In genomic region chr5:105687493-105687892, GRCh38 we compare ENCODE assay signal across 20 cellular contexts.
"Had no signal": no experiment of that assay in that cellular context is flagged by ENCODE, and none has a peak within 500 bp of the region (broad histone marks: within the 10 kb centered on the region; RNA-seq: fewer than 3 reads in every experiment).

No MANE protein-coding gene starts in this region.

- H3K36me3 ChIP-seq: adrenal gland had no signal

- H3K9me3 ChIP-seq: adrenal gland had no signal

- H3K4me3 ChIP-seq: adrenal gland had no signal

- H3K4me1 ChIP-seq: adrenal gland had no signal

- H3K27ac ChIP-seq: adrenal gland had no signal

- H3K27me3 ChIP-seq: adrenal gland had no signal

- DNase-seq: activated CD4-positive, alpha-beta T cell treated with anti-CD3 and anti-CD28 coated beads for 48 hours; activated CD4-positive, alpha-beta T cell treated with anti-CD3 and anti-CD28 coated beads, Interleukin-2, amount 50 U/mL, for 4 hours; activated CD4-positive, CD25-positive, alpha-beta regulatory T cell treated with anti-CD3 and anti-CD28 coated beads, Interleukin-2, amount 50 U/mL, for 72 hours; activated CD8-positive, alpha-beta memory T cell treated with anti-CD3 and anti-CD28 coated beads, Interleukin-2, amount 50 U/mL, for 48 hours; activated CD8-positive, alpha-beta T cell treated with anti-CD3 and anti-CD28 coated beads, Interleukin-2, amount 10 ng/mL, durations not matched to agents 7 days and 5 days; activated naive CD4-positive, alpha-beta T cell treated with anti-CD3 and anti-CD28 coated beads, Interleukin-2, amount 50 U/mL, for 16 hours; activated naive CD8-positive, alpha-beta T cell treated with anti-CD3 and anti-CD28 coated beads, Interleukin-2, amount 10 ng/mL, durations not matched to agents 7 days and 5 days; activated T-cell treated with anti-CD3 and anti-CD28 coated beads, Interleukin-2, amount 50 U/mL, for 1 hour; adrenal gland; anterior cingulate cortex; NCI-H1048; NCI-H146; NCI-H187 treated with DMSO at 0.1 percent for 48 hours; NCI-H2081 treated with DMSO at 0.1 percent for 48 hours; NCI-H2171; NCI-H2227 treated with DMSO at 0.1 percent for 48 hours; NCI-H524 treated with DMSO at 0.1 percent for 48 hours; NCI-H774; NK-92 treated with Interleukin-12 subunit alpha and Interleukin-12 subunit beta, amount 100 ng/mL, for 24 hours; SHP77 treated with DMSO at 0.1 percent for 48 hours had no signal

- ATAC-seq: activated CD8-positive, alpha-beta T cell treated with anti-CD3 and anti-CD28 coated beads, Interleukin-2, amount 10 ng/mL, durations not matched to agents 7 days and 5 days had no signal
